ENCODE assay signal across 25 cellular contexts in genomic region chr10:76667307-76668012, GRCh38.
"Had no signal": no experiment of that assay in that cellular context is flagged by ENCODE, and none has a peak within 500 bp of the region (broad histone marks: within the 10 kb centered on the region; RNA-seq: fewer than 3 reads in every experiment).

No MANE protein-coding gene starts in this region.

- H3K4me3 ChIP-seq: body of pancreas, esophagus squamous epithelium, heart left ventricle, spleen, testis, transverse colon had no signal

- H3K36me3 ChIP-seq: esophagus squamous epithelium, heart left ventricle, spleen, transverse colon had no signal

- DNase-seq: activated CD4-positive, alpha-beta T cell treated with anti-CD3 and anti-CD28 coated beads for 4 hours; activated CD4-positive, alpha-beta T cell treated with anti-CD3 and anti-CD28 coated beads, Interleukin-2, amount 50 U/mL, for 4 hours; activated naive CD4-positive, alpha-beta T cell; activated T-cell treated with anti-CD3 and anti-CD28 coated beads for 4 hours; activated T-cell treated with anti-CD3 and anti-CD28 coated beads, Interleukin-2, amount 50 U/mL, for 72 hours; anterior cingulate cortex; dermis blood vessel endothelial cell; effector CD4-positive, alpha-beta T cell; esophagus squamous epithelium; heart left ventricle; left ventricle myocardium superior; midbrain; naive thymus-derived CD4-positive, alpha-beta T cell; occipital lobe; posterior cingulate gyrus; right cardiac atrium; spleen; stimulated activated naive CD4-positive, alpha-beta T cell; testis; transverse colon had no signal

- H3K27me3 ChIP-seq: body of pancreas, esophagus squamous epithelium, heart left ventricle, spleen, testis, transverse colon had no signal

- H3K9me3 ChIP-seq: body of pancreas, esophagus squamous epithelium, spleen, testis, transverse colon had no signal

- ATAC-seq: activated naive CD4-positive, alpha-beta T cell treated with anti-CD3 and anti-CD28 coated beads, Interleukin-2, amount 50 U/mL, for 72 hours; activated T-cell treated with anti-CD3 and anti-CD28 coated beads, Interleukin-2, amount 50 U/mL, for 72 hours; heart left ventricle; naive thymus-derived CD4-positive, alpha-beta T cell; right cardiac atrium had no signal

- H3K4me1 ChIP-seq: esophagus squamous epithelium, heart left ventricle, spleen, testis, transverse colon had no signal

- FAIRE-seq: colon, urothelium cell line had no signal

- H3K27ac ChIP-seq: body of pancreas, epithelial cell of prostate, heart left ventricle, spleen, testis, transverse colon had no signal
